ENCODE assay signal across 29 cellular contexts in genomic region chr21:34799092-34799491, GRCh38.
DNase-seq lines count a peak whose midpoint lies in the region; ATAC-seq, FAIRE-seq and TF ChIP-seq lines count a peak whose summit lies in the region.
"Had no signal": no experiment of that assay in that cellular context is flagged by ENCODE, and none has a peak within 500 bp of the region (broad histone marks: within the 10 kb centered on the region; RNA-seq: fewer than 3 reads in every experiment).

No MANE protein-coding gene starts in this region.

- H3K36me3 Mint-ChIP-seq in activated CD4-positive, alpha-beta T cell treated with anti-CD3 and anti-CD28 coated beads, Interleukin-2, amount 10 ng/mL, durations not matched to agents 7 days and 5 days (ENCODE audit: low read depth) = peaks cover 54% of the 10 kb centered on the region
- H3K36me3 Mint-ChIP-seq in astrocyte (ENCODE audit: low read depth, unreplicated experiment) (peaks cover 46% of the 10 kb centered on the region), GM23338 (ENCODE audit: low read depth) (no peaks in the 10 kb centered on the region)
- peaks cover 16 to 67% (median 43%) of the 10 kb centered on the region in 5 donors for H3K36me3 Mint-ChIP-seq in naive thymus-derived CD4-positive, alpha-beta T cell
- H3K36me3 Mint-ChIP-seq: neural progenitor cell had no signal

- peaks cover 9% of the 10 kb centered on the region for H3K4me1 Mint-ChIP-seq in activated CD4-positive, alpha-beta T cell treated with anti-CD3 and anti-CD28 coated beads, Interleukin-2, amount 10 ng/mL, durations not matched to agents 7 days and 5 days
- peaks cover 50% of the 10 kb centered on the region for H3K4me1 Mint-ChIP-seq in astrocyte (ENCODE audit: low read depth, unreplicated experiment)
- peaks cover 3 to 20% (median 12%) of the 10 kb centered on the region in 7 donors for H3K4me1 Mint-ChIP-seq in naive thymus-derived CD4-positive, alpha-beta T cell
- peaks cover 27% of the 10 kb centered on the region; the same call in 2 of the 3 replicates for H3K4me1 Mint-ChIP-seq in GM23338

- CTCF ChIA-PET in activated CD4-positive, alpha-beta T cell treated with anti-CD3 and anti-CD28 coated beads, Interleukin-2, amount 10 ng/mL, durations not matched to agents 7 days and 5 days (lab: Charles Lee) = no interaction called here
- CTCF ChIA-PET in naive thymus-derived CD4-positive, alpha-beta T cell (lab: Charles Lee) = no interaction called here

- H3K27me3 Mint-ChIP-seq in activated CD4-positive, alpha-beta T cell treated with anti-CD3 and anti-CD28 coated beads, Interleukin-2, amount 10 ng/mL, durations not matched to agents 7 days and 5 days = no peaks in the 10 kb centered on the region
- H3K27me3 Mint-ChIP-seq in astrocyte (ENCODE audit: low read depth, unreplicated experiment) = no peaks in the 10 kb centered on the region
- H3K27me3 Mint-ChIP-seq in naive thymus-derived CD4-positive, alpha-beta T cell = no peaks in the 10 kb centered on the region
- H3K27me3 Mint-ChIP-seq in GM23338 (ENCODE audit: insufficient read depth, low read depth, poor library complexity) = no peaks in the 10 kb centered on the region
- H3K27me3 Mint-ChIP-seq: activated CD4-positive, alpha-beta memory T cell treated with anti-CD3 and anti-CD28 coated beads, Interleukin-2, amount 10 ng/mL, durations not matched to agents 7 days and 5 days had no signal

- H3K4me1 ChIP-seq in astrocyte (ENCODE audit: insufficient read depth, low read length) = peaks cover 17% of the 10 kb centered on the region
- H3K4me1 ChIP-seq in naive thymus-derived CD4-positive, alpha-beta T cell (ENCODE audit: control insufficient read depth in 2 of 2, insufficient read depth in 2 of 2, low read length in 2 of 2) = no peaks in the 10 kb centered on the region
- H3K4me1 ChIP-seq in GM23338 (ENCODE audit: insufficient read depth) = peaks cover 4% of the 10 kb centered on the region; the same call in 1 of the 2 replicates

- TF ChIP-seq CTCF in astrocyte (IDR thresholded peaks at IDR 0.05; ENCODE audit: insufficient read depth, low read depth, low read length) (no peak), GM23338 (conservative IDR thresholded peaks at IDR 0.05; ENCODE audit: low read depth in 2 of 2) (no peak)

- no peak overlapping the region for H2AFZ ChIP-seq in astrocyte (ENCODE audit: low read depth, low read length)
- H2AFZ ChIP-seq in GM23338 = no peak overlapping the region
- H2AFZ ChIP-seq: neural progenitor cell had no signal

- H3K27me3 ChIP-seq in astrocyte (ENCODE audit: insufficient read depth, low read length) = no peaks in the 10 kb centered on the region
- no peaks in the 10 kb centered on the region for H3K27me3 ChIP-seq in naive thymus-derived CD4-positive, alpha-beta T cell (ENCODE audit: control insufficient read depth in 2 of 2, insufficient read depth in 2 of 2, low read length in 2 of 2)
- H3K27me3 ChIP-seq in GM23338 (ENCODE audit: insufficient read depth) = no peaks in the 10 kb centered on the region
- H3K27me3 ChIP-seq: neural progenitor cell, right atrium auricular region, tibial nerve had no signal

- no peak overlapping the region for H3K9ac ChIP-seq in astrocyte (ENCODE audit: low read length)
- H3K9ac ChIP-seq: KMS-11, neural progenitor cell had no signal

- H3K27ac ChIP-seq in astrocyte (ENCODE audit: low read depth, low read length) (no peak overlapping the region), GM23338 (ENCODE audit: low read depth) (no peak overlapping the region)
- H3K27ac ChIP-seq in naive thymus-derived CD4-positive, alpha-beta T cell (ENCODE audit: low read depth, low read length) = no peak overlapping the region
- H3K27ac ChIP-seq: KMS-11, neural progenitor cell, right atrium auricular region, SK-N-MC, tibial nerve had no signal

- no peak for ATAC-seq in naive thymus-derived CD4-positive, alpha-beta T cell
- no peak for ATAC-seq in GM23338
- ATAC-seq in HG02852 (IDR thresholded peaks at IDR 0.05; ENCODE audit: unreplicated experiment) = no peak

- H3K9me3 Mint-ChIP-seq in activated CD4-positive, alpha-beta T cell treated with anti-CD3 and anti-CD28 coated beads, Interleukin-2, amount 10 ng/mL, durations not matched to agents 7 days and 5 days = no peaks in the 10 kb centered on the region
- H3K9me3 Mint-ChIP-seq in astrocyte (ENCODE audit: unreplicated experiment) = no peaks in the 10 kb centered on the region
- H3K9me3 Mint-ChIP-seq in naive thymus-derived CD4-positive, alpha-beta T cell = no peaks in the 10 kb centered on the region
- H3K9me3 Mint-ChIP-seq in GM23338 = peaks cover under 1% of the 10 kb centered on the region; the same call in 1 of the 3 replicates
- H3K9me3 Mint-ChIP-seq: activated CD4-positive, alpha-beta memory T cell treated with anti-CD3 and anti-CD28 coated beads, Interleukin-2, amount 10 ng/mL, durations not matched to agents 7 days and 5 days; activated T-helper 1 cell treated with anti-CD3 and anti-CD28 coated beads, Interleukin-12 subunit alpha, Interleukin-12 subunit beta, Interleukin-2, Interleukin-4 antibody, amounts not matched to agents 30 ng/mL and 10 ng/mL and 1 ng/mL, durations not matched to agents 14 hours and 24 hours and 36 hours; CD14-positive monocyte had no signal

- H3K4me3 ChIP-seq in astrocyte (ENCODE audit: insufficient read depth, low read depth, low read length) (no peak overlapping the region), GM23338 (no peak overlapping the region)
- no peak overlapping the region for H3K4me3 ChIP-seq in naive thymus-derived CD4-positive, alpha-beta T cell (ENCODE audit: low read length)
- H3K4me3 ChIP-seq: neural progenitor cell, right atrium auricular region, SK-N-MC, tibial nerve had no signal

- POLR2A ChIA-PET in activated CD4-positive, alpha-beta T cell treated with anti-CD3 and anti-CD28 coated beads, Interleukin-2, amount 10 ng/mL, durations not matched to agents 7 days and 5 days (lab: Charles Lee) = no interaction called here
- POLR2A ChIA-PET in naive thymus-derived CD4-positive, alpha-beta T cell (lab: Charles Lee) = no interaction called here

- H3K4me2 ChIP-seq in astrocyte (ENCODE audit: low read length) (no peak overlapping the region), GM23338 (no peak overlapping the region)
- H3K4me2 ChIP-seq: KMS-11, neural progenitor cell had no signal

- H3K79me2 ChIP-seq in astrocyte (ENCODE audit: insufficient read depth, low read length) (peaks cover 42% of the 10 kb centered on the region), GM23338 (replicated peaks; ENCODE audit: insufficient read depth) (no peaks in the 10 kb centered on the region)

- H4K20me1 ChIP-seq in astrocyte (ENCODE audit: insufficient read depth, low read length) (peaks cover 67% of the 10 kb centered on the region), GM23338 (replicated peaks; ENCODE audit: insufficient read depth) (no peaks in the 10 kb centered on the region)

- H3K27ac Mint-ChIP-seq in activated CD4-positive, alpha-beta T cell treated with anti-CD3 and anti-CD28 coated beads, Interleukin-2, amount 10 ng/mL, durations not matched to agents 7 days and 5 days = peak overlapping the region; percentile 0
- H3K27ac Mint-ChIP-seq in astrocyte (ENCODE audit: unreplicated experiment) (peak overlapping the region; percentile 70), GM23338 (no peak overlapping the region)
- H3K27ac Mint-ChIP-seq in naive thymus-derived CD4-positive, alpha-beta T cell = peak overlapping the region in 5 of 9 donors; percentile 48 to 81 (median 66)
- H3K27ac Mint-ChIP-seq: activated CD4-positive, alpha-beta memory T cell treated with anti-CD3 and anti-CD28 coated beads, Interleukin-2, amount 10 ng/mL, durations not matched to agents 7 days and 5 days; activated T-helper 1 cell treated with anti-CD3 and anti-CD28 coated beads, Interleukin-12 subunit alpha, Interleukin-12 subunit beta, Interleukin-2, Interleukin-4 antibody, amounts not matched to agents 30 ng/mL and 10 ng/mL and 1 ng/mL, durations not matched to agents 14 hours and 24 hours and 36 hours; neural progenitor cell had no signal

- no peak overlapping the region for H3K4me3 Mint-ChIP-seq in activated CD4-positive, alpha-beta T cell treated with anti-CD3 and anti-CD28 coated beads, Interleukin-2, amount 10 ng/mL, durations not matched to agents 7 days and 5 days
- H3K4me3 Mint-ChIP-seq in astrocyte (ENCODE audit: unreplicated experiment) = no peak overlapping the region
- no peak overlapping the region for H3K4me3 Mint-ChIP-seq in naive thymus-derived CD4-positive, alpha-beta T cell
- H3K4me3 Mint-ChIP-seq in GM23338 = no peak overlapping the region
- H3K4me3 Mint-ChIP-seq: activated CD4-positive, alpha-beta memory T cell treated with anti-CD3 and anti-CD28 coated beads, Interleukin-2, amount 10 ng/mL, durations not matched to agents 7 days and 5 days; activated T-helper 1 cell treated with anti-CD3 and anti-CD28 coated beads, Interleukin-12 subunit alpha, Interleukin-12 subunit beta, Interleukin-2, Interleukin-4 antibody, amounts not matched to agents 30 ng/mL and 10 ng/mL and 1 ng/mL, durations not matched to agents 14 hours and 24 hours and 36 hours; CD14-positive monocyte; neural progenitor cell had no signal

- no peak for FAIRE-seq in astrocyte (lab: Jason Lieb, UNC)
- FAIRE-seq: bronchial epithelial cell, colon, H1 had no signal

- H3K9me2 ChIP-seq in GM23338 (ENCODE audit: insufficient read depth) = no peaks in the 10 kb centered on the region

- no peak for DNase-seq in activated CD4-positive, alpha-beta T cell treated with anti-CD3 and anti-CD28 coated beads, Interleukin-2, amount 10 ng/mL, durations not matched to agents 7 days and 5 days
- no peak for DNase-seq in activated CD4-positive, alpha-beta T cell treated with anti-CD3 and anti-CD28 coated beads for 48 hours
- no peak for DNase-seq in astrocyte (ENCODE audit: low read depth)
- no peak for DNase-seq in naive thymus-derived CD4-positive, alpha-beta T cell
- no peak for DNase-seq in effector CD8-positive, alpha-beta T cell (lab: John Stamatoyannopoulos, UW)
- no peak for DNase-seq in GM23338 (ENCODE audit: low spot score)
- DNase-seq in HuH-7.5 (ENCODE audit: low spot score) = no peak
- DNase-seq: activated CD4-positive, alpha-beta memory T cell treated with anti-CD3 and anti-CD28 coated beads, Interleukin-2, amount 10 ng/mL, durations not matched to agents 7 days and 5 days; activated CD8-positive, alpha-beta memory T cell treated with anti-CD3 and anti-CD28 coated beads, Interleukin-2, amount 50 U/mL, for 4 hours; activated naive CD4-positive, alpha-beta T cell treated with anti-CD3 and anti-CD28 coated beads, Interleukin-2, amount 50 U/mL, for 16 hours; amygdala; hippocampal formation; MM.1S; NCI-H1105 treated with DMSO at 0.1 percent for 48 hours; NCI-H187 treated with DMSO at 0.1 percent for 48 hours; NCI-H2171; NCI-H510A; stimulated activated CD4-positive, alpha-beta T cell treated with anti-CD3 and anti-CD28 coated beads, Interleukin-2, amount 100 ng/mL, for 24 hours had no signal

- H3K9me3 ChIP-seq in astrocyte (ENCODE audit: insufficient read depth, low read depth, low read length) = no peaks in the 10 kb centered on the region
- no peaks in the 10 kb centered on the region for H3K9me3 ChIP-seq in naive thymus-derived CD4-positive, alpha-beta T cell (ENCODE audit: control insufficient read depth in 2 of 3, low read length in 3 of 3)
- H3K9me3 ChIP-seq: right atrium auricular region, tibial nerve had no signal

- intact Hi-C loops in naive thymus-derived CD4-positive, alpha-beta T cell (cut with micrococcal nuclease) = no loop called here

- H3K36me3 ChIP-seq in astrocyte (ENCODE audit: insufficient read depth, low read length) = peaks cover 66% of the 10 kb centered on the region
- peaks cover 14 to 81% (median 31%) of the 10 kb centered on the region in 3 experiments for H3K36me3 ChIP-seq in naive thymus-derived CD4-positive, alpha-beta T cell (ENCODE audit: control insufficient read depth in 2 of 3, insufficient read depth in 3 of 3, low read length in 3 of 3)
- no peaks in the 10 kb centered on the region for H3K36me3 ChIP-seq in GM23338 (ENCODE audit: insufficient read depth)
- H3K36me3 ChIP-seq: neural progenitor cell had no signal

- H3F3A ChIP-seq in GM23338 (replicated peaks; ENCODE audit: low read depth) = no peaks in the 10 kb centered on the region
